14 cellular contexts compared by ENCODE assay signal in genomic region chr9:6855860-6856259, GRCh38.
"Had no signal": no experiment of that assay in that cellular context is flagged by ENCODE, and none has a peak within 500 bp of the region (broad histone marks: within the 10 kb centered on the region; RNA-seq: fewer than 3 reads in every experiment).

No MANE protein-coding gene starts in this region.

- H3K36me3 Mint-ChIP-seq: natural killer cell treated with Interleukin-12 subunit alpha and Interleukin-12 subunit beta and Interleukin-15 and Interleukin-18, amount 100 ng/mL, for 72 hours had no signal

- H3K27ac Mint-ChIP-seq: activated naive CD4-positive, alpha-beta T cell treated with anti-CD3 and anti-CD28 coated beads, Interleukin-2, amount 50 U/mL, for 72 hours; natural killer cell treated with Interleukin-12 subunit alpha and Interleukin-12 subunit beta and Interleukin-15 and Interleukin-18, amount 100 ng/mL, for 72 hours; T-helper 17 cell; type B pancreatic cell had no signal

- H3K4me3 Mint-ChIP-seq: natural killer cell treated with Interleukin-12 subunit alpha and Interleukin-12 subunit beta and Interleukin-15 and Interleukin-18, amount 100 ng/mL, for 72 hours; T-helper 17 cell; type B pancreatic cell had no signal

- ATAC-seq: activated naive CD4-positive, alpha-beta T cell treated with anti-CD3 and anti-CD28 coated beads, Interleukin-2, amount 50 U/mL, for 72 hours; esophagus mucosa; natural killer cell treated with Interleukin-12 subunit alpha and Interleukin-12 subunit beta and Interleukin-15 and Interleukin-18, amount 100 ng/mL, for 72 hours; right lobe of liver; T-helper 17 cell had no signal

- H3K4me3 ChIP-seq: adrenal gland, right lobe of liver, smooth muscle cell, testis had no signal

- H3K4me2 ChIP-seq: smooth muscle cell had no signal

- H3K9me3 ChIP-seq: adrenal gland, right lobe of liver, testis had no signal

- H3K9me3 Mint-ChIP-seq: activated naive CD4-positive, alpha-beta T cell treated with anti-CD3 and anti-CD28 coated beads, Interleukin-2, amount 50 U/mL, for 72 hours; natural killer cell treated with Interleukin-12 subunit alpha and Interleukin-12 subunit beta and Interleukin-15 and Interleukin-18, amount 100 ng/mL, for 72 hours; type B pancreatic cell had no signal

- H3K27me3 ChIP-seq: adrenal gland, right lobe of liver, testis had no signal

- H3K27ac ChIP-seq: adrenal gland, right lobe of liver, testis, VCaP had no signal

- DNase-seq: activated CD4-positive, alpha-beta T cell treated with anti-CD3 and anti-CD28 coated beads for 1 hour; activated gamma-delta T cell treated with Interleukin-2 at 50 U/mL for 16 hours; adrenal gland; effector CD8-positive, alpha-beta T cell; right lobe of liver; stimulated activated CD4-positive, alpha-beta T cell treated with anti-CD3 and anti-CD28 coated beads, Interleukin-4, amount 100 ng/mL, for 1 hour; T-helper 17 cell; testis had no signal

- H3K27me3 Mint-ChIP-seq: natural killer cell treated with Interleukin-12 subunit alpha and Interleukin-12 subunit beta and Interleukin-15 and Interleukin-18, amount 100 ng/mL, for 72 hours; T-helper 17 cell; type B pancreatic cell had no signal

- H3K4me1 ChIP-seq: right lobe of liver, testis had no signal
